In the genomic region with DNA sequence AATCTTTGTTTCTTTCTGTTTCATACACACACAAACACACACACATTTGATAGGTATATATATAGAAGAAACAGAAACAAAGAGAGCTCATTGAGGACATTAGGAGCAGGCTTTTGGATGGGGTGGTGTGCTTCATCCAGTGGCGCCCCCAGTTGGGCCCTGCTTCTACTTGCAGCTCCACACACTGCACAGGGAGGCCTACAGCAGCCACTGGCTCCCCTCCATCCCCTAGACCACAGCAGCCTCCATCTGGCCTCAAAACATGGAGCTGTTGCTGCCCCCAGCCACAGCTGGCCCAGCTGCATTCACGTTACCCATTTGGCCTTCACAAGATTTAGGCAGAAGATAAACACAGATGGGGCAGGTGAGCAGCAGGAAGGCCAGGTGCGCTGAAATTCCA, we compare ENCODE assay signal across 10 cellular contexts. TPM values are rescaled to one million over a fixed set of nuclear protein-coding genes. Genes with fewer than 3 reads are reported as not detected.
A peak's percentile ranks its signal among the peaks of the same experiment; 100 is the strongest.
DNase-seq lines count a peak whose midpoint lies in the region; ATAC-seq and TF ChIP-seq lines count a peak whose summit lies in the region.
"Had no signal": no experiment of that assay in that cellular context is flagged by ENCODE, and none has a peak within 500 bp of the region (broad histone marks: within the 10 kb centered on the region; RNA-seq: fewer than 3 reads in every experiment).

No MANE protein-coding gene starts in this region.

- no peaks in the 10 kb centered on the region for H3K9me3 Mint-ChIP-seq in activated T-cell treated with anti-CD3 and anti-CD28 coated beads, Interleukin-2, amount 50 U/mL, for 72 hours
- H3K9me3 Mint-ChIP-seq in activated T-cell treated with anti-CD3 and anti-CD28 coated beads, Interleukin-2, amount 50 U/mL, for 4 hours: no peaks in the 10 kb centered on the region
- no peaks in the 10 kb centered on the region for H3K9me3 Mint-ChIP-seq in activated naive CD8-positive, alpha-beta T cell treated with anti-CD3 and anti-CD28 coated beads for 36 hours

- no peak overlapping the region for H3K4me3 Mint-ChIP-seq in activated T-cell treated with anti-CD3 and anti-CD28 coated beads, Interleukin-2, amount 50 U/mL, for 72 hours
- no peak overlapping the region for H3K4me3 Mint-ChIP-seq in activated T-cell treated with anti-CD3 and anti-CD28 coated beads, Interleukin-2, amount 50 U/mL, for 4 hours
- no peak overlapping the region for H3K4me3 Mint-ChIP-seq in activated naive CD8-positive, alpha-beta T cell treated with anti-CD3 and anti-CD28 coated beads for 36 hours

- no peaks in the 10 kb centered on the region for H3K36me3 Mint-ChIP-seq in activated T-cell treated with anti-CD3 and anti-CD28 coated beads, Interleukin-2, amount 50 U/mL, for 72 hours (ENCODE audit: insufficient read depth in 2 of 2)
- no peaks in the 10 kb centered on the region for H3K36me3 Mint-ChIP-seq in activated T-cell treated with anti-CD3 and anti-CD28 coated beads, Interleukin-2, amount 50 U/mL, for 4 hours (ENCODE audit: insufficient read depth)
- H3K36me3 Mint-ChIP-seq in activated naive CD8-positive, alpha-beta T cell treated with anti-CD3 and anti-CD28 coated beads for 36 hours: no peaks in the 10 kb centered on the region

- ATAC-seq in activated T-cell treated with anti-CD3 and anti-CD28 coated beads, Interleukin-2, amount 50 U/mL, for 72 hours (replicated peaks in 1 of 2): peak in 1 of 2 donors; percentile 46
- ATAC-seq in activated T-cell treated with anti-CD3 and anti-CD28 coated beads, Interleukin-2, amount 50 U/mL, for 4 hours: no peak
- ATAC-seq in HG03039 (IDR thresholded peaks at IDR 0.05; ENCODE audit: unreplicated experiment) (no peak), GM21381 (IDR thresholded peaks at IDR 0.05; ENCODE audit: unreplicated experiment) (no peak)

- no peak overlapping the region for H3K4me3 ChIP-seq in Jurkat, Clone E6-1 (ENCODE audit: low read length)
- H3K4me3 ChIP-seq in retinal pigment epithelial cell (ENCODE audit: low read length): no peak overlapping the region
- H3K4me3 ChIP-seq: BLaER1 had no signal

- peak; percentile 12 to 27 for DNase-seq in activated T-cell treated with anti-CD3 and anti-CD28 coated beads, Interleukin-2, amount 50 U/mL, for 72 hours
- DNase-seq in activated T-cell treated with anti-CD3 and anti-CD28 coated beads, Interleukin-2, amount 50 U/mL, for 4 hours: no peak
- DNase-seq in Jurkat, Clone E6-1 (ENCODE audit: low read depth, low spot score): peak; percentile 15
- DNase-seq in activated naive CD8-positive, alpha-beta T cell treated with anti-CD3 and anti-CD28 coated beads for 36 hours: peak; percentile 4
- DNase-seq in retinal pigment epithelial cell (ENCODE audit: low read depth) (no peak), LoVo (ENCODE audit: low spot score) (no peak)
- DNase-seq: NCI-H446 treated with DMSO at 0.1 percent for 48 hours had no signal

- H3K27ac Mint-ChIP-seq in activated T-cell treated with anti-CD3 and anti-CD28 coated beads, Interleukin-2, amount 50 U/mL, for 72 hours: no peak overlapping the region
- no peak overlapping the region for H3K27ac Mint-ChIP-seq in activated naive CD8-positive, alpha-beta T cell treated with anti-CD3 and anti-CD28 coated beads for 36 hours

- H3K4me1 Mint-ChIP-seq in activated T-cell treated with anti-CD3 and anti-CD28 coated beads, Interleukin-2, amount 50 U/mL, for 72 hours (ENCODE audit: low read depth): no peaks in the 10 kb centered on the region
- H3K4me1 Mint-ChIP-seq in activated T-cell treated with anti-CD3 and anti-CD28 coated beads, Interleukin-2, amount 50 U/mL, for 4 hours (ENCODE audit: low read depth): no peaks in the 10 kb centered on the region
- peaks cover 3% of the 10 kb centered on the region for H3K4me1 Mint-ChIP-seq in activated naive CD8-positive, alpha-beta T cell treated with anti-CD3 and anti-CD28 coated beads for 36 hours

- peak; percentile 17 for TF ChIP-seq CTCF in retinal pigment epithelial cell (conservative IDR thresholded peaks at IDR 0.05; ENCODE audit: low read depth, low read length)

- no peaks in the 10 kb centered on the region for H3K27me3 Mint-ChIP-seq in activated T-cell treated with anti-CD3 and anti-CD28 coated beads, Interleukin-2, amount 50 U/mL, for 72 hours (ENCODE audit: low read depth)
- H3K27me3 Mint-ChIP-seq in activated T-cell treated with anti-CD3 and anti-CD28 coated beads, Interleukin-2, amount 50 U/mL, for 4 hours (ENCODE audit: low read depth): no peaks in the 10 kb centered on the region
- H3K27me3 Mint-ChIP-seq in activated naive CD8-positive, alpha-beta T cell treated with anti-CD3 and anti-CD28 coated beads for 36 hours: no peaks in the 10 kb centered on the region

RNA-seq across cellular contexts. Expression of gene NF1, which starts 33.1 kb away (rescaled TPM):
- total RNA-seq in activated T-cell treated with anti-CD3 and anti-CD28 coated beads, Interleukin-2, amount 50 U/mL, for 72 hours: 10 to 100 TPM; 26.4 to 26.9 TPM
- 10 to 100 TPM; 14.2 to 17.9 (median 15.2) TPM for total RNA-seq in activated T-cell treated with anti-CD3 and anti-CD28 coated beads, Interleukin-2, amount 50 U/mL, for 4 hours
- 11.4 TPM for polyA plus RNA-seq in Jurkat, Clone E6-1 (2012; ENCODE audit: insufficient read depth, insufficient read length)
- total RNA-seq in activated naive CD8-positive, alpha-beta T cell treated with anti-CD3 and anti-CD28 coated beads for 36 hours: 10 to 100 TPM; 21.0 to 22.8 TPM

Comparison
In these comparisons a context has a peak if more than half of its experiments do, and no peak if none do; other contexts are left out.
1. DNase-seq: peak in activated T-cell treated with anti-CD3 and anti-CD28 coated beads, Interleukin-2, amount 50 U/mL, for 72 hours (2 of 2), Jurkat, Clone E6-1 (single experiment) and activated naive CD8-positive, alpha-beta T cell treated with anti-CD3 and anti-CD28 coated beads for 36 hours (single experiment); none in activated T-cell treated with anti-CD3 and anti-CD28 coated beads, Interleukin-2, amount 50 U/mL, for 4 hours (single experiment), retinal pigment epithelial cell (single experiment) and LoVo (single experiment).